13 cellular contexts compared by ENCODE assay signal in the genomic region with DNA sequence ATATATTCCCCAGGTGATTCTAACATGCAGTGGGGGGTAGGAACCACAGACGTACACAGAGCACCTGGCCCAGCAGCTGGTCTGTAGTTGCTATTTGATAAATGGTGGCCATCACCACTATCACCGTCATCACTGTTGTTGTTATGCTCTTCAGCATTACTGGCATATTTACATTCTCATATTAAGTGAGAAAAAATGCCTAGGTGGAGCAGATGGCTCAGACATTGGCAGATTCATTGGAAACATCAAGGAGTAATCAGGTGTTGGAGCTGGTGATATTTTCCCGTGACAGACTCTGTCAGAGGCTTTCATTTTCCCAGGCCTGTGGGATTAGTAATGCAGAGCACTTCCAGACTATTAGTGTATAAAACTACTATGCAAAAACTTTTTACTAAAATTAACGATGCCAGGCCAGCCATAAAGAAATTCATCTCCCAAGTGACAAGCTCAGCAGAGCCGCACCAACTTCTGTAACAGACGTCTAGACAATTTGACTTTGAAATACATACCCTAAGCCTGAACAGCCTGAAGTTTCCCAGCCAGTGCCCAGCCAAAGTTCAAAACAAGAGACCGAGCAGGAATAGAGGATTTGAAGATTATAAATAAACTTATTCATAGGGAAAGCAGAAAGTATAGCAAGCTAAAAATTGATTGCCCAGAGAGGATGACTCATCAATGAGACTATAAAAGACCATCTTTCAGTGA.
DNase-seq lines count a peak whose midpoint lies in the region; ATAC-seq and TF ChIP-seq lines count a peak whose summit lies in the region.
"Had no signal": no experiment of that assay in that cellular context is flagged by ENCODE, and none has a peak within 500 bp of the region (broad histone marks: within the 10 kb centered on the region; RNA-seq: fewer than 3 reads in every experiment).

No MANE protein-coding gene starts in this region.

- POLR2A ChIA-PET in PC-3 (lab: Charles Lee; ENCODE audit: unreplicated experiment): no interaction called here
- POLR2A ChIA-PET in activated CD4-positive, alpha-beta T cell treated with anti-CD3 and anti-CD28 coated beads for 36 hours (lab: Charles Lee): no interaction called here

- peak overlapping the region; percentile 86 for H3K27ac Mint-ChIP-seq in nephron progenitor cell
- H3K27ac Mint-ChIP-seq in activated CD4-positive, alpha-beta T cell treated with anti-CD3 and anti-CD28 coated beads for 36 hours: no peak overlapping the region
- H3K27ac Mint-ChIP-seq: activated T-cell treated with anti-CD3 and anti-CD28 coated beads, Interleukin-2, amount 50 U/mL, for 72 hours; HFFc6; naive B cell had no signal

- no peaks in the 10 kb centered on the region for H3K9me3 ChIP-seq in PC-3 (ENCODE audit: low read length)

- no peaks in the 10 kb centered on the region for H3K36me3 ChIP-seq in PC-3 (ENCODE audit: low read depth, low read length)

- H3F3A ChIP-seq in PC-3 (ENCODE audit: low read length, unreplicated experiment): no peaks in the 10 kb centered on the region

- H3K27me3 ChIP-seq in PC-3 (ENCODE audit: low read length): no peaks in the 10 kb centered on the region

- H3K4me1 Mint-ChIP-seq in nephron progenitor cell: peaks cover 21% of the 10 kb centered on the region
- no peaks in the 10 kb centered on the region for H3K4me1 Mint-ChIP-seq in activated CD4-positive, alpha-beta T cell treated with anti-CD3 and anti-CD28 coated beads for 36 hours
- H3K4me1 Mint-ChIP-seq: naive B cell had no signal

- intact Hi-C loops in PC-3 (cut with micrococcal nuclease): no loop called here
- intact Hi-C loops in activated CD4-positive, alpha-beta T cell treated with anti-CD3 and anti-CD28 coated beads for 36 hours (cut with DNase I, micrococcal nuclease): no loop called here

- TF ChIP-seq CTCF in nephron progenitor cell (IDR thresholded peaks at IDR 0.05): no peak
- no peak for TF ChIP-seq CTCF in PC-3 (conservative IDR thresholded peaks at IDR 0.05; ENCODE audit: low read depth, low read length)

- H3K9me3 Mint-ChIP-seq in nephron progenitor cell: no peaks in the 10 kb centered on the region
- no peaks in the 10 kb centered on the region for H3K9me3 Mint-ChIP-seq in activated CD4-positive, alpha-beta T cell treated with anti-CD3 and anti-CD28 coated beads for 36 hours (ENCODE audit: low read depth)
- H3K9me3 Mint-ChIP-seq: activated T-cell treated with anti-CD3 and anti-CD28 coated beads, Interleukin-2, amount 50 U/mL, for 72 hours; HFFc6 had no signal

- no peak overlapping the region for H3K9ac ChIP-seq in PC-3 (ENCODE audit: low read length)
- H3K9ac ChIP-seq: KMS-11 had no signal

- H3K27me3 Mint-ChIP-seq in nephron progenitor cell (ENCODE audit: low read depth, poor library complexity): peaks cover 30% of the 10 kb centered on the region
- peaks cover 2% of the 10 kb centered on the region for H3K27me3 Mint-ChIP-seq in activated CD4-positive, alpha-beta T cell treated with anti-CD3 and anti-CD28 coated beads for 36 hours

- CTCF ChIA-PET in PC-3 (lab: Charles Lee): no interaction called here
- CTCF ChIA-PET in activated CD4-positive, alpha-beta T cell treated with anti-CD3 and anti-CD28 coated beads for 36 hours (lab: Charles Lee): no interaction called here

- H3K9me2 ChIP-seq in PC-3 (replicated peaks; ENCODE audit: low read length): no peaks in the 10 kb centered on the region; the same call in 1 of the 2 replicates

- no peak overlapping the region for H3K4me3 ChIP-seq in PC-3 (ENCODE audit: low read length)

- BruUV-seq in PC-3 (replicated peaks; lab: Mats Ljungman, UMichigan): no TSS peak

- ATAC-seq in GM21825 (IDR thresholded peaks at IDR 0.05; ENCODE audit: unreplicated experiment) (no peak), PC-3 (no peak), HG03342 (IDR thresholded peaks at IDR 0.05; ENCODE audit: unreplicated experiment) (no peak)
- no peak for ATAC-seq in activated CD4-positive, alpha-beta T cell treated with anti-CD3 and anti-CD28 coated beads for 36 hours
- ATAC-seq: activated T-cell treated with anti-CD3 and anti-CD28 coated beads, Interleukin-2, amount 50 U/mL, for 72 hours had no signal

- no peaks in the 10 kb centered on the region for H3K36me3 Mint-ChIP-seq in nephron progenitor cell (ENCODE audit: low read depth)
- no peaks in the 10 kb centered on the region for H3K36me3 Mint-ChIP-seq in activated CD4-positive, alpha-beta T cell treated with anti-CD3 and anti-CD28 coated beads for 36 hours (ENCODE audit: low read depth)
- H3K36me3 Mint-ChIP-seq: naive B cell had no signal

- H3K79me2 ChIP-seq in PC-3 (ENCODE audit: low read length): no peaks in the 10 kb centered on the region

- no peaks in the 10 kb centered on the region for H3K4me1 ChIP-seq in PC-3 (ENCODE audit: insufficient read depth, low read length)

- no peak overlapping the region for H3K4me2 ChIP-seq in PC-3 (ENCODE audit: low read length)
- H3K4me2 ChIP-seq: KMS-11 had no signal

- no peak overlapping the region for H3K27ac ChIP-seq in PC-3 (ENCODE audit: low read length)
- H3K27ac ChIP-seq: KMS-11 had no signal

- no peaks in the 10 kb centered on the region for H4K20me1 ChIP-seq in PC-3 (ENCODE audit: low read length)

- no peak overlapping the region for H3K4me3 Mint-ChIP-seq in nephron progenitor cell
- no peak overlapping the region for H3K4me3 Mint-ChIP-seq in activated CD4-positive, alpha-beta T cell treated with anti-CD3 and anti-CD28 coated beads for 36 hours
- H3K4me3 Mint-ChIP-seq: activated T-cell treated with anti-CD3 and anti-CD28 coated beads, Interleukin-2, amount 50 U/mL, for 72 hours; HFFc6; naive B cell had no signal

- H2AFZ ChIP-seq in PC-3 (ENCODE audit: low read length): no peak overlapping the region

- DNase-seq in DMS 273 (lab: John Stamatoyannopoulos, UW; ENCODE audit: unreplicated experiment): peak; percentile 75
- peak in 2 of 3 experiments; percentile 60 to 90 for DNase-seq in NCI-H1417 (lab: John Stamatoyannopoulos, UW)
- DNase-seq in RPMI7951 (ENCODE audit: low read depth): peak; percentile 18
- no peak for DNase-seq in nephron progenitor cell
- DNase-seq in PC-3: no peak
- no peak for DNase-seq in activated CD4-positive, alpha-beta T cell treated with anti-CD3 and anti-CD28 coated beads for 36 hours
- DNase-seq: activated T-cell treated with anti-CD3 and anti-CD28 coated beads, Interleukin-2, amount 50 U/mL, for 72 hours; effector CD8-positive, alpha-beta T cell; HFFc6; naive B cell had no signal

Comparison
In these comparisons a context has a peak if more than half of its experiments do, and no peak if none do; other contexts are left out.
1. DNase-seq: peak in DMS 273 (single experiment), NCI-H1417 (2 of 3) and RPMI7951 (single experiment); none in nephron progenitor cell (single experiment), PC-3 (single experiment) and activated CD4-positive, alpha-beta T cell treated with anti-CD3 and anti-CD28 coated beads for 36 hours (single experiment).